Comparison of ENCODE assay signal across 8 cellular contexts in the genomic region with DNA sequence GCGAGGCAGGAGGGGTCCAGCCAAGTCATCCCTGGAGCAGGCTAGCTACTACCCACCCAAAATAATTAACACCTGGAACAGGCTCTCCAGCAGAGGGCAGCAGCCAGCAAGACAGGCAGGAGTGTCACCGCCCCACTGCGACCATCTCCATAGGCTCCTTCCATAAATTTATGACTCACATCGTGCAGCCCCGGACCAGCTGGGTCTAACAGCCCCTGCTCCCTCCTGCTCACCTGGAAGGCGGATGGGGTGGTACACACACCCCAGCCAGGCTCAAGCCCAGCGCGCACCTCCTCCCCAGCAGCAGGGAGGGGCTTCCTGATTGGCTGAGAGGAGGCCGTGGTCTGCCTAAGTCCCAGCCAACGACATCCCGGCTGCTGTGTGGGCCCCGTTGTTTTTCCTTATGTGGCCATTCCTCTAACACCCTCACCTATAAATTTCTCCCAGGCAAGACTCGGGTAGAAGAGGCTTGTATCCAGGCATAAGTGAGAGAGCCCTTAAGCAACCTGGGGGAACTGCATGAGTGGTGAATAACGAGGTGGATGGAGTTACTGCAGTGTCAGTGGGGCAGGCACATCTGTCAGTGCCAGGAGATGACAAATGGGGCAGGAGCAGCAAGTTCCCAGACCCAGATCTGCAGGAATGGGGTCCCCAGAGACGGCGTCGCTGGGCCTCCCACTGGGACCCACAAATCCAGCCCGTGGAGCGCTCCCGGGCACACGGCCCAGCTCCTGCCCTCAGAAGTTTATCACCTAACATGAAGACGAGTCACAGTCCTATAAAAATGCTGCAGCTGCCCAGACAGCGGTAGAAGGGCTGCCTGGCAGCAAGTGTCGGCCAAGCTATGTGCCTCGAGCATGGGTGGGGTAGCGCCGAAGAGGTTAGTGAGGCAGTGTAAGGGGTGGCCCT. TPM values are rescaled to one million over a fixed set of nuclear protein-coding genes. Genes with fewer than 3 reads are reported as not detected.
A peak's percentile ranks its signal among the peaks of the same experiment; 100 is the strongest.
DNase-seq lines count a peak whose midpoint lies in the region; ATAC-seq and TF ChIP-seq lines count a peak whose summit lies in the region.

No MANE protein-coding gene starts in this region.

- DNase-seq in EL (peak; percentile 68), LoVo (ENCODE audit: low spot score) (peak; percentile 62), RWPE1 (ENCODE audit: low spot score) (peak; percentile 74), foreskin fibroblast (peak; percentile 46 to 76), prostate gland (ENCODE audit: low spot score) (peak; percentile 64)
- peak; percentile 31 to 45 for DNase-seq in activated T-helper 1 cell treated with anti-CD3 and anti-CD28 coated beads, Interleukin-2, amount 50 U/mL, for 16 hours (ENCODE audit: low read depth in 1 of 2, low spot score in 1 of 2)

- CTCF ChIA-PET in RWPE1 (lab: Yijun Ruan, JAX), result interaction anchor here (0.5 to 3.0 kb wide), 18 partner anchors 10 to 744 kb away, joined by 3 to 23 read pairs (median 4); no protein-coding TSS in a partner anchor

- H3K27ac ChIP-seq in RWPE1 (no peak overlapping the region), prostate gland (no peak overlapping the region)

- no peak for TF ChIP-seq POLR2A in prostate gland (IDR thresholded peaks at IDR 0.05)

- H3K4me3 ChIP-seq in foreskin fibroblast (ENCODE audit: low read depth in 1 of 2, low read length in 2 of 2) (no peak overlapping the region), prostate gland (no peak overlapping the region)

- H3K9me3 ChIP-seq in prostate gland, result no peaks in the 10 kb centered on the region

- no peaks in the 10 kb centered on the region for H3K4me1 ChIP-seq in prostate gland (replicated peaks)

- WGBS in prostate gland, result 11% methylated on average over 21 of the region's 27 CpGs

- TF ChIP-seq CTCF in RWPE1 (conservative IDR thresholded peaks at IDR 0.05; ENCODE audit: low read depth) (peak; percentile 67), foreskin fibroblast (IDR thresholded peaks at IDR 0.05; ENCODE audit: low read depth, low read length) (peak; percentile 73), prostate gland (IDR thresholded peaks at IDR 0.05) (peak in 3 of 4 experiments; percentile 50 to 76 (median 59))

- H3K27me3 ChIP-seq in prostate gland (replicated peaks; ENCODE audit: insufficient read depth), result no peaks in the 10 kb centered on the region

- POLR2A ChIA-PET in RWPE1 (lab: Yijun Ruan, JAX; ENCODE audit: low non-redundant PET), result no interaction called here

- intact Hi-C loops in prostate gland (cut with DNase I), result loop anchor here (5.0 kb wide), 1 partner anchor 356 kb away; no protein-coding TSS in a partner anchor

- no peaks in the 10 kb centered on the region for H3K36me3 ChIP-seq in prostate gland

- ATAC-seq in HG03571 (IDR thresholded peaks at IDR 0.05; ENCODE audit: unreplicated experiment) (no peak), HG02642 (IDR thresholded peaks at IDR 0.05; ENCODE audit: poor library complexity, unreplicated experiment) (no peak)

RNA-seq across cellular contexts. Expression of a gene that starts 43.1 kb away (rescaled TPM):
- total RNA-seq in prostate gland, result 10 to 100 TPM; 15.7 to 19.7 TPM
